ENCODE assay signal across 21 cellular contexts in genomic region chr17:79871131-79871530, GRCh38. TPM values are rescaled to one million over a fixed set of nuclear protein-coding genes. Genes with fewer than 3 reads are reported as not detected.
A peak's percentile ranks its signal among the peaks of the same experiment; 100 is the strongest.
DNase-seq lines count a peak whose midpoint lies in the region; ATAC-seq and TF ChIP-seq lines count a peak whose summit lies in the region.
"Had no signal": no experiment of that assay in that cellular context is flagged by ENCODE, and none has a peak within 500 bp of the region (broad histone marks: within the 10 kb centered on the region; RNA-seq: fewer than 3 reads in every experiment).

No MANE protein-coding gene starts in this region.

- H3K79me1 ChIP-seq in neuronal stem cell (ENCODE audit: low read depth, low read length) = no peaks in the 10 kb centered on the region

- DNase-seq in left ventricle myocardium superior (peak; percentile 15), Right ventricle myocardium inferior (ENCODE audit: missing footprints) (no peak), hepatocyte (ENCODE audit: low spot score) (peak; percentile 2), neuronal stem cell (ENCODE audit: low spot score) (no peak), aorta (peak; percentile 40 to 62), activated gamma-delta T cell (lab: John Stamatoyannopoulos, UW) (no peak)
- DNase-seq: C1 segment of cervical spinal cord; CD4-positive, CD25-positive, alpha-beta regulatory T cell; CD8-positive, alpha-beta memory T cell; COR-L47; DMS 273 treated with DMSO at 0.1 percent for 48 hours; DMS53; DND-41; EL; GM23248; HFFc6; IMR-90 had no signal

- intact Hi-C loops in left ventricle myocardium superior (cut with micrococcal nuclease) = no loop called here
- intact Hi-C loops in Right ventricle myocardium inferior (cut with DNase I) = no loop called here
- intact Hi-C loops in aorta (cut with DNase I) = no loop called here

- H3K4me3 ChIP-seq in hepatocyte = no peak overlapping the region
- no peak overlapping the region for H3K4me3 ChIP-seq in neuronal stem cell (ENCODE audit: low read length in 2 of 2)
- H3K4me3 ChIP-seq in aorta (ENCODE audit: low read length in 2 of 2) = no peak overlapping the region
- H3K4me3 ChIP-seq: GM12878, GM23248 had no signal

- no peaks in the 10 kb centered on the region for H3K9me2 ChIP-seq in hepatocyte (replicated peaks; ENCODE audit: insufficient read depth)

- H3K4me2 ChIP-seq in hepatocyte = no peak overlapping the region
- no peak overlapping the region for H3K4me2 ChIP-seq in neuronal stem cell (ENCODE audit: insufficient read depth, low read length, poor library complexity, severe bottlenecking)

- H3K27ac ChIP-seq in hepatocyte (no peak overlapping the region), neuronal stem cell (replicated peaks; ENCODE audit: low read length) (no peak overlapping the region), aorta (ENCODE audit: low read depth in 1 of 2, low read length in 2 of 2) (no peak overlapping the region)
- H3K27ac ChIP-seq: GM23248 had no signal

- no peak overlapping the region for H4K91ac ChIP-seq in neuronal stem cell (ENCODE audit: low read depth, low read length, poor library complexity)

- H2BK15ac ChIP-seq in neuronal stem cell (ENCODE audit: low read length) = peak overlapping the region; percentile 96

- no peaks in the 10 kb centered on the region for H3K79me2 ChIP-seq in hepatocyte

- H2BK5ac ChIP-seq in neuronal stem cell (ENCODE audit: low read length) = peak overlapping the region; percentile 21

- H3K27me3 ChIP-seq in hepatocyte (no peaks in the 10 kb centered on the region), neuronal stem cell (ENCODE audit: control insufficient read depth in 3 of 3, insufficient read depth in 3 of 3, low read depth in 1 of 3, low read length in 3 of 3) (peaks cover 0 to 6% (median 0%) of the 10 kb centered on the region in 3 experiments), aorta (ENCODE audit: control insufficient read depth in 1 of 2, insufficient read depth in 2 of 2, low read length in 1 of 2) (no peaks in the 10 kb centered on the region)

- TF ChIP-seq CTCF in hepatocyte (IDR thresholded peaks at IDR 0.05; ENCODE audit: poor library complexity) = no peak

- no peak overlapping the region for H2AFZ ChIP-seq in hepatocyte
- no peak overlapping the region for H2AFZ ChIP-seq in neuronal stem cell (ENCODE audit: low read length)
- H2AFZ ChIP-seq: GM23248 had no signal

- H3K4me1 ChIP-seq in hepatocyte (ENCODE audit: insufficient read depth) (no peaks in the 10 kb centered on the region), neuronal stem cell (ENCODE audit: control insufficient read depth in 2 of 2, insufficient read depth in 1 of 2, low read depth in 1 of 2, low read length in 2 of 2) (peaks cover 4 to 11% of the 10 kb centered on the region in 2 donors), aorta (ENCODE audit: control insufficient read depth in 1 of 2, insufficient read depth in 2 of 2, low read length in 2 of 2) (no peaks in the 10 kb centered on the region)

- H3K36me3 ChIP-seq in hepatocyte (replicated peaks; ENCODE audit: insufficient read depth, low read depth) (no peaks in the 10 kb centered on the region), neuronal stem cell (replicated peaks in 1 of 2; ENCODE audit: control insufficient read depth in 2 of 2, insufficient read depth in 2 of 2, low read length in 2 of 2) (no peaks in the 10 kb centered on the region), aorta (ENCODE audit: control insufficient read depth in 1 of 2, insufficient read depth in 2 of 2, low read length in 1 of 2) (no peaks in the 10 kb centered on the region)

- no peaks in the 10 kb centered on the region for H4K20me1 ChIP-seq in hepatocyte (ENCODE audit: insufficient read depth, poor library complexity, severe bottlenecking)

- H3K9me3 ChIP-seq in hepatocyte (ENCODE audit: low read depth) (no peaks in the 10 kb centered on the region), neuronal stem cell (replicated peaks in 1 of 2; ENCODE audit: control insufficient read depth in 2 of 2, insufficient read depth in 1 of 2, low read depth in 1 of 2, low read length in 2 of 2) (no peaks in the 10 kb centered on the region), aorta (ENCODE audit: control insufficient read depth, low read length) (no peaks in the 10 kb centered on the region)

- peak overlapping the region; percentile 79 for H3K18ac ChIP-seq in neuronal stem cell (ENCODE audit: low read length)

- no peak overlapping the region for H3K4ac ChIP-seq in neuronal stem cell (ENCODE audit: low read length)

- H3K9ac ChIP-seq in neuronal stem cell (ENCODE audit: low read depth, low read length, poor library complexity) = no peak overlapping the region
- H3K9ac ChIP-seq: GM23248 had no signal

- H3K23ac ChIP-seq in neuronal stem cell (ENCODE audit: low read depth, low read length, poor library complexity) = no peak overlapping the region

- no peak for ATAC-seq in left ventricle myocardium superior
- no peak for ATAC-seq in Right ventricle myocardium inferior
- no peak for ATAC-seq in aorta (ENCODE audit: low FRiP score)
- no peak for ATAC-seq in GM19324 (IDR thresholded peaks at IDR 0.05; ENCODE audit: low FRiP score, unreplicated experiment)
- ATAC-seq in HG02798 (IDR thresholded peaks at IDR 0.05; ENCODE audit: poor library complexity, unreplicated experiment) = no peak
- ATAC-seq: GM12878, HCT116 had no signal

- H2AK5ac ChIP-seq in neuronal stem cell (ENCODE audit: low read depth, low read length) = peak overlapping the region; percentile 82

- peak overlapping the region; percentile 75 for H2BK12ac ChIP-seq in neuronal stem cell (ENCODE audit: low read length)

- no peak overlapping the region for H3K14ac ChIP-seq in neuronal stem cell (ENCODE audit: low read length)

- no peak overlapping the region for H4K8ac ChIP-seq in neuronal stem cell (ENCODE audit: low read depth, low read length)

- 93% methylated on average over 18 of the region's 18 CpGs for WGBS in hepatocyte (ENCODE audit: low lambda C conversion rate, missing lambda C conversion rate)
- WGBS in neuronal stem cell (ENCODE audit: extremely low coverage in 2 of 2, insufficient read length in 2 of 2, insufficient replicate concordance in 1 of 2), 2 donors = no CpG with 5 or more reads among the region's 18 CpGs
- whole genome bisulfite sequencing in aorta, 2 donors = 88 to 93% methylated on average over 18 of the region's 18 CpGs

- H2BK120ac ChIP-seq in neuronal stem cell (ENCODE audit: low read depth, low read length) = peak overlapping the region; percentile 53

RNA-seq across cellular contexts. Expression of gene CBX4, which starts 31.9 kb away (rescaled TPM):
- 27.4 TPM for total RNA-seq in left ventricle myocardium superior
- total RNA-seq in Right ventricle myocardium inferior = 23.7 TPM
- 49.6 and 56.1 TPM in 2 replicates for total RNA-seq in hepatocyte
- polyA plus RNA-seq in hepatocyte = 74.3 and 86.7 TPM in 2 replicates
- polyA plus RNA-seq in neuronal stem cell (2013, experiment 1 of 2) = 10.0 TPM
- polyA plus RNA-seq in neuronal stem cell (2013, experiment 2 of 2) = 10.0 TPM
- 10 to 100 TPM; 10.7 to 13.4 TPM for total RNA-seq in aorta
- polyA plus RNA-seq in aorta = 1 to 10 TPM; 2.5 to 8.0 TPM

Comparison
In these comparisons a context has a peak if more than half of its experiments do, and no peak if none do; other contexts are left out.
1. DNase-seq: peak in left ventricle myocardium superior (single experiment), hepatocyte (single experiment) and aorta (2 of 2); none in Right ventricle myocardium inferior (single experiment), neuronal stem cell (single experiment) and activated gamma-delta T cell (single experiment).